1 cellular context compared by ENCODE assay signal in genomic region chr5:147065071-147065470, GRCh38.
TF ChIP-seq lines count a peak whose summit lies in the region.

No MANE protein-coding gene starts in this region.

TF ChIP-seq in HepG2, 621 proteins besides CTCF, POLR2A, EP300 and RAD21 (continued from another document):
- TF ChIP-seq CREB3 (CRISPR knock-in tag; IDR thresholded peaks at IDR 0.05): no peak
- no peak for TF ChIP-seq LBX2 (CRISPR knock-in tag; IDR thresholded peaks at IDR 0.05; ENCODE audit: borderline replicate concordance)
- TF ChIP-seq SP5 (CRISPR knock-in tag; IDR thresholded peaks at IDR 0.05; ENCODE audit: borderline replicate concordance, low read depth): no peak
- TF ChIP-seq ZNF496 (CRISPR knock-in tag; IDR thresholded peaks at IDR 0.05; ENCODE audit: insufficient replicate concordance): no peak
- TF ChIP-seq ZNF709 (CRISPR knock-in tag; IDR thresholded peaks at IDR 0.05): no peak
- TF ChIP-seq CHD4 (IDR thresholded peaks at IDR 0.05; ENCODE audit: borderline replicate concordance, low read length): no peak
- no peak for TF ChIP-seq MAF1 (CRISPR knock-in tag; IDR thresholded peaks at IDR 0.05; ENCODE audit: borderline replicate concordance)
